8 cellular contexts compared by ENCODE assay signal in the genomic region with DNA sequence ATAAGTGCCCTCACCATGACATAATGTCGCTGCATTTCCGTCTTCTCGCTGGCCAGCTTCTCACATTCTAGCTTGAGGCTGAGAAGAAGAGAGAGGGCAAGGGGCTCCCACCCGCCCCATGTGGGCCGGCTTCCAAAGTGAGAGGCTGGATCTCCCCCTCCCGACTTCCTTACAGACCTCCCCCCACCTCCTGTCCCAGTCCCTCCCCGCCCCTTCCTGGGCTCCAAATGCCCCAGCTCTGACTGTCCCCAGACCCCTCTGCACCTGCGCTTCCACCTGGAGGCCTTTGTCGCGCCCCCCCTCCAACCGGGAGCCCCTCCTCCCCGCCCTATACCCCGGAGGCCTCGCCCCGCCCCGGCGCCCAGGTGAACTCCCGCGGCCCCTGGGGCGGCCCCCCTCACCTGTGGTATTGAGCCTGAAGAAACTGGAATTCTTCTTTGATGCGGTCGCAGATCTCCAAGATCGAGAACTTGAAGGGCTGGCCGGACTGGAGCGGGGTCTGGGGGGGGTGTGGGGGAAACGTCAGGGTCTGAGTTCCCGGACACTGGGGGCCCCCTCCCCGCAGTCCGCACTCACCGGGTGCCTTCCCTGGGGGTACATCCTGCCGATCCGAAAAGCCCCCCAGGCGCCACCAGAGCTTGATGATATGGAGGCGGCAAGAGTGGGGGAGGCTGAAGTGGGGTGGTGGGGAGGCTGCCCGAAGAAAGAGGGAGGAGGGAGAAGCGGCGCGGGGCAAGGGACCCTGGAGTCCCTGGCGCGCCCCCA. TPM values are rescaled to one million over a fixed set of nuclear protein-coding genes. Genes with fewer than 3 reads are reported as not detected.
DNase-seq lines count a peak whose midpoint lies in the region; ATAC-seq, FAIRE-seq and TF ChIP-seq lines count a peak whose summit lies in the region.

No MANE protein-coding gene starts in this region.

- no peak for TF ChIP-seq POLR2A in GM12891 (IDR thresholded peaks at IDR 0.05; ENCODE audit: low read depth, low read length)

- H3K9ac ChIP-seq in smooth muscle cell (ENCODE audit: low read depth): no peak overlapping the region

- no peak overlapping the region for H3K27ac Mint-ChIP-seq in activated T-cell treated with anti-CD3 and anti-CD28 coated beads, Interleukin-2, amount 50 U/mL, for 72 hours

- H3F3A ChIP-seq in smooth muscle cell (ENCODE audit: low read depth): no peaks in the 10 kb centered on the region

- peaks cover 20% of the 10 kb centered on the region for H3K4me1 ChIP-seq in hepatocyte (ENCODE audit: insufficient read depth)
- peaks cover 11% of the 10 kb centered on the region for H3K4me1 ChIP-seq in smooth muscle cell (ENCODE audit: low read depth)

- H3K4me3 ChIP-seq in HFF-Myc (replicated peaks; ENCODE audit: low read depth, low read length) (peak overlapping the region; percentile 41), hepatocyte (peak overlapping the region; percentile 71), smooth muscle cell (peak overlapping the region; percentile 57)

- H3K4me1 Mint-ChIP-seq in activated T-cell treated with anti-CD3 and anti-CD28 coated beads, Interleukin-2, amount 50 U/mL, for 72 hours (ENCODE audit: low read depth): peaks cover 35% of the 10 kb centered on the region

- no peaks in the 10 kb centered on the region for H3K36me3 ChIP-seq in hepatocyte (replicated peaks; ENCODE audit: insufficient read depth, low read depth)
- H3K36me3 ChIP-seq in smooth muscle cell (ENCODE audit: low read depth): no peaks in the 10 kb centered on the region

- DNase-seq in HFF-Myc (ENCODE audit: extremely low read depth, low read depth) (no peak), hepatocyte (ENCODE audit: low spot score) (peak; percentile 65), smooth muscle cell (lab: John Stamatoyannopoulos, UW; ENCODE audit: unreplicated experiment) (no peak), GM12891 (ENCODE audit: insufficient read length, low spot score) (no peak), 8988T (no peak), C1 segment of cervical spinal cord (lab: John Stamatoyannopoulos, UW) (no peak)
- DNase-seq in activated T-cell treated with anti-CD3 and anti-CD28 coated beads, Interleukin-2, amount 50 U/mL, for 72 hours: no peak

- H3K9me3 Mint-ChIP-seq in activated T-cell treated with anti-CD3 and anti-CD28 coated beads, Interleukin-2, amount 50 U/mL, for 72 hours: no peaks in the 10 kb centered on the region

- peak overlapping the region; percentile 64 to 77 for H3K4me3 Mint-ChIP-seq in activated T-cell treated with anti-CD3 and anti-CD28 coated beads, Interleukin-2, amount 50 U/mL, for 72 hours

- no peak for TF ChIP-seq CTCF in HFF-Myc (IDR thresholded peaks at IDR 0.05; ENCODE audit: low read depth, low read length, missing control alignments)
- no peak for TF ChIP-seq CTCF in hepatocyte (IDR thresholded peaks at IDR 0.05; ENCODE audit: poor library complexity)
- TF ChIP-seq CTCF in smooth muscle cell (IDR thresholded peaks at IDR 0.05; ENCODE audit: borderline replicate concordance, insufficient read depth, poor library complexity, severe bottlenecking): no peak

- peak; percentile 12 to 13 for ATAC-seq in activated T-cell treated with anti-CD3 and anti-CD28 coated beads, Interleukin-2, amount 50 U/mL, for 72 hours (replicated peaks in 1 of 2)
- no peak for ATAC-seq in HG03108 (IDR thresholded peaks at IDR 0.05; ENCODE audit: unreplicated experiment)

- FAIRE-seq in GM12891 (lab: Jason Lieb, UNC): no peak

- peaks cover 32% of the 10 kb centered on the region for H3K27me3 Mint-ChIP-seq in activated T-cell treated with anti-CD3 and anti-CD28 coated beads, Interleukin-2, amount 50 U/mL, for 72 hours (ENCODE audit: low read depth)

- 6% methylated on average over 16 of the region's 40 CpGs for WGBS in hepatocyte (ENCODE audit: low lambda C conversion rate, missing lambda C conversion rate)
- 5% methylated on average over 22 of the region's 40 CpGs for WGBS in smooth muscle cell (ENCODE audit: low lambda C conversion rate)

- H2AFZ ChIP-seq in hepatocyte (peak overlapping the region; percentile 83), smooth muscle cell (ENCODE audit: low read depth) (peak overlapping the region; percentile 54)

- H4K20me1 ChIP-seq in hepatocyte (ENCODE audit: insufficient read depth, poor library complexity, severe bottlenecking) (no peaks in the 10 kb centered on the region), smooth muscle cell (ENCODE audit: low read depth) (no peaks in the 10 kb centered on the region)

- H3K27ac ChIP-seq in hepatocyte (peak overlapping the region; percentile 57), smooth muscle cell (ENCODE audit: low read depth) (no peak overlapping the region)

- H3K27me3 ChIP-seq in hepatocyte: no peaks in the 10 kb centered on the region
- peaks cover 59% of the 10 kb centered on the region for H3K27me3 ChIP-seq in smooth muscle cell (ENCODE audit: low read depth)

- H3K36me3 Mint-ChIP-seq in activated T-cell treated with anti-CD3 and anti-CD28 coated beads, Interleukin-2, amount 50 U/mL, for 72 hours (ENCODE audit: insufficient read depth in 2 of 2): no peaks in the 10 kb centered on the region

- no peaks in the 10 kb centered on the region for H3K9me2 ChIP-seq in hepatocyte (replicated peaks; ENCODE audit: insufficient read depth)

- peaks cover 12% of the 10 kb centered on the region for H3K79me2 ChIP-seq in hepatocyte
- H3K79me2 ChIP-seq in smooth muscle cell (ENCODE audit: low read depth): no peaks in the 10 kb centered on the region

- H3K9me3 ChIP-seq in hepatocyte (ENCODE audit: low read depth) (no peaks in the 10 kb centered on the region), smooth muscle cell (replicated peaks; ENCODE audit: low read depth) (no peaks in the 10 kb centered on the region)

- H3K4me2 ChIP-seq in hepatocyte (peak overlapping the region; percentile 86), smooth muscle cell (peak overlapping the region; percentile 92)

TF ChIP-seq in GM12891, 5 proteins besides CTCF, POLR2A, EP300 and RAD21:
- TF ChIP-seq TAF1 (IDR thresholded peaks at IDR 0.05; ENCODE audit: low read depth, low read length) (no peak), POLR2AphosphoS5 (IDR thresholded peaks at IDR 0.05; ENCODE audit: low read depth, low read length) (no peak), SPI1 (IDR thresholded peaks at IDR 0.05; ENCODE audit: low read depth, low read length) (no peak), POU2F2 (IDR thresholded peaks at IDR 0.05; ENCODE audit: low read depth, low read length) (no peak), PAX5 (IDR thresholded peaks at IDR 0.05; ENCODE audit: insufficient read depth, low read length, severe bottlenecking) (no peak)
TF ChIP-seq in GM12891: peak in this region for 0.

RNA-seq across cellular contexts. Expression of gene TLE2, which starts 0.6 kb away (rescaled TPM):
- 10 to 100 TPM; 12.4 to 16.5 TPM for total RNA-seq in activated T-cell treated with anti-CD3 and anti-CD28 coated beads, Interleukin-2, amount 50 U/mL, for 72 hours
- total RNA-seq in hepatocyte: 25.4 and 36.2 TPM in 2 replicates
- polyA plus RNA-seq in hepatocyte: 71.1 and 82.0 TPM in 2 replicates
- total RNA-seq in smooth muscle cell: 7.1 and 7.7 TPM in 2 replicates
- 13.6 and 14.9 TPM in 2 replicates for polyA plus RNA-seq in smooth muscle cell
- polyA plus RNA-seq in GM12891 (2012; ENCODE audit: low read depth, missing spikeins): 0.06 TPM

RNA-seq across cellular contexts. Expression of gene TLE5, which starts 33.8 kb away (rescaled TPM):
- total RNA-seq in activated T-cell treated with anti-CD3 and anti-CD28 coated beads, Interleukin-2, amount 50 U/mL, for 72 hours: 100 to 1,000 TPM; 286 to 349 TPM
- total RNA-seq in hepatocyte (241 and 260 TPM in 2 replicates), smooth muscle cell (145 and 146 TPM in 2 replicates)
- polyA plus RNA-seq in hepatocyte (308 and 340 TPM in 2 replicates), smooth muscle cell (235 and 274 TPM in 2 replicates)
- polyA plus RNA-seq in GM12891 (2012; ENCODE audit: low read depth, missing spikeins): 250 TPM

RNA-seq across cellular contexts. Expression of gene TLE6, which starts 51.1 kb away (rescaled TPM):
- total RNA-seq in activated T-cell treated with anti-CD3 and anti-CD28 coated beads, Interleukin-2, amount 50 U/mL, for 72 hours: 1 to 10 TPM; 4.5 to 6.0 TPM
- total RNA-seq in hepatocyte (1.2 and 4.7 TPM in 2 replicates), smooth muscle cell (0.27 and 4.1 TPM in 2 replicates)
- polyA plus RNA-seq in hepatocyte (1.2 and 3.9 TPM in 2 replicates), smooth muscle cell (0.70 and 3.2 TPM in 2 replicates)
- 10.3 TPM for polyA plus RNA-seq in GM12891 (2012; ENCODE audit: low read depth, missing spikeins)
